In genomic region chr19:2569596-2570465, GRCh38 we compare ENCODE assay signal across 28 cellular contexts.
DNase-seq lines count a peak whose midpoint lies in the region; ATAC-seq and TF ChIP-seq lines count a peak whose summit lies in the region.
"Had no signal": no experiment of that assay in that cellular context is flagged by ENCODE, and none has a peak within 500 bp of the region (broad histone marks: within the 10 kb centered on the region; RNA-seq: fewer than 3 reads in every experiment).

No MANE protein-coding gene starts in this region.

- no peak overlapping the region for H3K4me3 Mint-ChIP-seq in activated naive CD4-positive, alpha-beta T cell treated with anti-CD3 and anti-CD28 coated beads for 36 hours
- H3K4me3 Mint-ChIP-seq in IgD-negative memory B cell = peak overlapping the region in 3 of 4 donors; percentile 25 to 54 (median 29)
- H3K4me3 Mint-ChIP-seq in CD8-positive, alpha-beta T cell = no peak overlapping the region
- H3K4me3 Mint-ChIP-seq: activated T-cell treated with anti-CD3 and anti-CD28 coated beads, Interleukin-2, amount 50 U/mL, for 24 hours; CD4-positive, alpha-beta T cell; memory B cell had no signal

- no peaks in the 10 kb centered on the region for H3K36me3 Mint-ChIP-seq in activated naive CD4-positive, alpha-beta T cell treated with anti-CD3 and anti-CD28 coated beads for 36 hours (ENCODE audit: low read depth)
- peaks cover 15% of the 10 kb centered on the region for H3K36me3 Mint-ChIP-seq in IgD-negative memory B cell
- no peaks in the 10 kb centered on the region for H3K36me3 Mint-ChIP-seq in CD8-positive, alpha-beta T cell

- DNase-seq in activated naive CD4-positive, alpha-beta T cell treated with anti-CD3 and anti-CD28 coated beads for 36 hours = no peak
- no peak for DNase-seq in activated naive CD4-positive, alpha-beta T cell treated with anti-CD3 and anti-CD28 coated beads, Interleukin-2, amount 50 U/mL, for 16 hours
- peak in 2 of 3 donors; percentile 25 to 31 for DNase-seq in right cardiac atrium
- DNase-seq in spleen = peak; percentile 30
- DNase-seq in activated CD4-positive, alpha-beta T cell treated with anti-CD3 and anti-CD28 coated beads, Interleukin-2, amount 50 U/mL, for 1 hour = no peak
- no peak for DNase-seq in CD8-positive, alpha-beta T cell
- DNase-seq: 8988T; activated CD4-positive, CD25-positive, alpha-beta regulatory T cell; activated gamma-delta T cell treated with Interleukin-2 at 50 U/mL for 16 hours; activated T-cell treated with anti-CD3 and anti-CD28 coated beads, Interleukin-2, amount 50 U/mL, for 24 hours; brain microvascular endothelial cell; CD4-positive, alpha-beta T cell; effector CD4-positive, alpha-beta T cell; Karpas-422; NCI-H1417; NCI-H2029; NCI-H524 treated with DMSO at 0.1 percent for 48 hours; OCI-M1; SK-N-SH; stimulated activated CD4-positive, alpha-beta T cell treated with anti-CD3 and anti-CD28 coated beads, Interleukin-15, amount 100 ng/mL, for 24 hours; stimulated activated CD4-positive, alpha-beta T cell treated with anti-CD3 and anti-CD28 coated beads, Interleukin-4, amount 100 ng/mL, for 4 hours had no signal

- H3K4me1 ChIP-seq in right cardiac atrium (ENCODE audit: control insufficient read depth, insufficient read depth, low read length) (no peaks in the 10 kb centered on the region), spleen (peaks cover 0 to 31% (median 19%) of the 10 kb centered on the region in 6 donors)
- H3K4me1 ChIP-seq in CD8-positive, alpha-beta T cell (ENCODE audit: insufficient read depth, low read length) = no peaks in the 10 kb centered on the region

- CTCF ChIA-PET in activated naive CD4-positive, alpha-beta T cell treated with anti-CD3 and anti-CD28 coated beads for 36 hours (lab: Charles Lee) = interaction anchor here (0.5 to 0.7 kb wide), 2 partner anchors 9 to 43 kb away, joined by 3 read pairs; no protein-coding TSS in a partner anchor
- CTCF ChIA-PET in CD8-positive, alpha-beta T cell (lab: Charles Lee) = interaction anchor here (0.6 kb wide), 2 partner anchors 62 to 535 kb away, joined by 3 read pairs; no protein-coding TSS in a partner anchor

- ATAC-seq in right cardiac atrium (no peak), HG02885 (IDR thresholded peaks at IDR 0.05; ENCODE audit: poor library complexity, unreplicated experiment) (no peak)
- no peak for ATAC-seq in CD8-positive, alpha-beta T cell

- peak overlapping the region; percentile 6 for H3K27ac Mint-ChIP-seq in activated naive CD4-positive, alpha-beta T cell treated with anti-CD3 and anti-CD28 coated beads for 36 hours
- H3K27ac Mint-ChIP-seq in IgD-negative memory B cell = peak overlapping the region; percentile 19 to 97 (median 80)
- H3K27ac Mint-ChIP-seq in CD8-positive, alpha-beta T cell = no peak overlapping the region
- H3K27ac Mint-ChIP-seq: activated T-cell treated with anti-CD3 and anti-CD28 coated beads, Interleukin-2, amount 50 U/mL, for 24 hours; CD4-positive, alpha-beta T cell; memory B cell; progenitor cell of endocrine pancreas had no signal

- H3K9me3 Mint-ChIP-seq in activated naive CD4-positive, alpha-beta T cell treated with anti-CD3 and anti-CD28 coated beads for 36 hours = peaks cover 9% of the 10 kb centered on the region
- H3K9me3 Mint-ChIP-seq in IgD-negative memory B cell = peaks cover 0 to 3% (median 0%) of the 10 kb centered on the region in 3 donors
- H3K9me3 Mint-ChIP-seq in CD8-positive, alpha-beta T cell = peaks cover 3% of the 10 kb centered on the region
- H3K9me3 Mint-ChIP-seq: activated T-cell treated with anti-CD3 and anti-CD28 coated beads, Interleukin-2, amount 50 U/mL, for 24 hours; CD4-positive, alpha-beta T cell had no signal

- no peaks in the 10 kb centered on the region for H3K9me3 ChIP-seq in right cardiac atrium (ENCODE audit: control insufficient read depth, low read length)
- H3K9me3 ChIP-seq in spleen = peaks cover 0 to 15% (median 7%) of the 10 kb centered on the region in 8 donors
- no peaks in the 10 kb centered on the region for H3K9me3 ChIP-seq in CD8-positive, alpha-beta T cell (ENCODE audit: low read length)
- H3K9me3 ChIP-seq: gastrocnemius medialis, SK-N-SH had no signal

- H3K27ac ChIP-seq in right cardiac atrium (ENCODE audit: low read length) (no peak overlapping the region), spleen (no peak overlapping the region)
- no peak overlapping the region for H3K27ac ChIP-seq in CD8-positive, alpha-beta T cell (ENCODE audit: low read depth, low read length)
- H3K27ac ChIP-seq: brain microvascular endothelial cell, hepatocyte, HL-60 had no signal

- TF ChIP-seq CTCF in spleen (IDR thresholded peaks at IDR 0.05 in 8 of 11, conservative IDR thresholded peaks at IDR 0.05 in 3 of 11) = no peak
- TF ChIP-seq CTCF in CD8-positive, alpha-beta T cell (IDR thresholded peaks at IDR 0.05) = no peak

- intact Hi-C loops in activated naive CD4-positive, alpha-beta T cell treated with anti-CD3 and anti-CD28 coated beads for 36 hours (cut with micrococcal nuclease) = no loop called here
- intact Hi-C loops in right cardiac atrium (cut with DNase I) (loop anchor here in 2 of 4 donors (10.0 kb wide), 1 partner anchor 95 kb away; the partner anchor contains the start of gene GADD45B (in 2 of the 2)), spleen (cut with DNase I; ENCODE audit: low total_unique reads) (no loop called here)
- intact Hi-C loops in CD8-positive, alpha-beta T cell (cut with DNase I, micrococcal nuclease) = no loop called here

- POLR2A ChIA-PET in CD8-positive, alpha-beta T cell (lab: Charles Lee) = interaction anchor here (1.2 kb wide), 1 partner anchor 93 kb away, joined by 9 read pairs; the partner anchor contains the start of gene GADD45B

- H3K4me3 ChIP-seq in right cardiac atrium (ENCODE audit: low read length) = no peak overlapping the region
- H3K4me3 ChIP-seq in spleen = no peak overlapping the region
- no peak overlapping the region for H3K4me3 ChIP-seq in CD8-positive, alpha-beta T cell (ENCODE audit: low read depth, low read length)
- H3K4me3 ChIP-seq: gastrocnemius medialis, hepatocyte had no signal

- H3K4me1 Mint-ChIP-seq in activated naive CD4-positive, alpha-beta T cell treated with anti-CD3 and anti-CD28 coated beads for 36 hours (ENCODE audit: low read depth) = peaks cover 14% of the 10 kb centered on the region
- peaks cover 5 to 19% (median 16%) of the 10 kb centered on the region in 3 donors for H3K4me1 Mint-ChIP-seq in IgD-negative memory B cell
- peaks cover 10% of the 10 kb centered on the region for H3K4me1 Mint-ChIP-seq in CD8-positive, alpha-beta T cell (ENCODE audit: low read depth)

- H3K27me3 ChIP-seq in right cardiac atrium (ENCODE audit: control insufficient read depth, insufficient read depth) = no peaks in the 10 kb centered on the region
- no peaks in the 10 kb centered on the region for H3K27me3 ChIP-seq in spleen (replicated peaks in 1 of 7)
- no peaks in the 10 kb centered on the region for H3K27me3 ChIP-seq in CD8-positive, alpha-beta T cell (ENCODE audit: insufficient read depth, low read length)
- H3K27me3 ChIP-seq: brain microvascular endothelial cell, gastrocnemius medialis, hepatocyte had no signal

- peaks cover 0 to 18% (median 0%) of the 10 kb centered on the region in 6 donors for H3K36me3 ChIP-seq in spleen
- H3K36me3 ChIP-seq in CD8-positive, alpha-beta T cell (ENCODE audit: insufficient read depth, low read length) = no peaks in the 10 kb centered on the region
- H3K36me3 ChIP-seq: brain microvascular endothelial cell, gastrocnemius medialis had no signal

- WGBS in right cardiac atrium = 85% methylated on average over 21 of the region's 21 CpGs
- WGBS in spleen, 5 donors = 85 to 91% (median 86%) methylated on average over 11 to 21 of the region's 21 CpGs

- no peaks in the 10 kb centered on the region for H3K27me3 Mint-ChIP-seq in activated naive CD4-positive, alpha-beta T cell treated with anti-CD3 and anti-CD28 coated beads for 36 hours (ENCODE audit: low read depth)
- no peaks in the 10 kb centered on the region for H3K27me3 Mint-ChIP-seq in IgD-negative memory B cell
- no peaks in the 10 kb centered on the region for H3K27me3 Mint-ChIP-seq in CD8-positive, alpha-beta T cell (ENCODE audit: low read depth)
- H3K27me3 Mint-ChIP-seq: activated T-cell treated with anti-CD3 and anti-CD28 coated beads, Interleukin-2, amount 50 U/mL, for 24 hours; CD4-positive, alpha-beta T cell; memory B cell; progenitor cell of endocrine pancreas had no signal

- TF ChIP-seq POLR2A in spleen (IDR thresholded peaks at IDR 0.05) = no peak

Comparison
In these comparisons a context has a peak if more than half of its experiments do, and no peak if none do; other contexts are left out.
1. DNase-seq: peak in right cardiac atrium (2 of 3) and spleen (single experiment); none in activated naive CD4-positive, alpha-beta T cell treated with anti-CD3 and anti-CD28 coated beads for 36 hours (single experiment), activated naive CD4-positive, alpha-beta T cell treated with anti-CD3 and anti-CD28 coated beads, Interleukin-2, amount 50 U/mL, for 16 hours (single experiment), activated CD4-positive, alpha-beta T cell treated with anti-CD3 and anti-CD28 coated beads, Interleukin-2, amount 50 U/mL, for 1 hour (single experiment) and CD8-positive, alpha-beta T cell (0 of 7).
2. H3K4me3 Mint-ChIP-seq: peak in IgD-negative memory B cell (3 of 4); none in activated naive CD4-positive, alpha-beta T cell treated with anti-CD3 and anti-CD28 coated beads for 36 hours (single experiment) and CD8-positive, alpha-beta T cell (single experiment).